Comparison of ENCODE assay signal across 8 cellular contexts in the genomic region with DNA sequence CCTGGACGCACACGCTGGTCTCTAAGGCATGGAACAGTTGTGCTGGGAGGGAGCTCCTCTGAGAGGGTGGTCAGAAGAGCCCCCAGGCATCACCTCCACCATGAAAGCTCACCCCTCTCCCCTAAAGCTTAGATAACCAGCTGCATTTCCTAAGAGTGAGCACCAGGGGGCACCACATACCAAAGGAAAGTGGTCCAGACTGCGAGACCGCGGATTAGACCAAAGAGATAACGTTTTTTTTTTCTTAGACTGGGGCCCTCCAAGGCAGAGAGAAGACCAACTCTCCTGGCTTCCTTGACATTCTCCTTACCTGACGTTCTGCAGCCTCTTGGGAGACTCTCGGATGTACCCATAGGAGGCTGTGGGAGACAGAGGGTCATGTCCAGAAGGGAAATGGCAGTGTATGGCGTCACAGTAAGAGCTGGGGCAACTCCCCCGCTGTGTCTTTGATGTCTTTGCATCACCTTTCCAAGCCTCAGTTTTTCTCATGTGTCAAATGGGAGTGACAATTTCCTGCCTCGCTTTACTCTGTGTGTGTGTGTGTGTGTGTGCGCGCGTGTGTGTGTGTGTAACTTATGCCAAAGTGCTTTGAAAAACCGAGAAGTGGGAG. TPM values are rescaled to one million over a fixed set of nuclear protein-coding genes. Genes with fewer than 3 reads are reported as not detected.
DNase-seq lines count a peak whose midpoint lies in the region; ATAC-seq, FAIRE-seq and TF ChIP-seq lines count a peak whose summit lies in the region.

No MANE protein-coding gene starts in this region.

- WGBS in prostate gland = 30% methylated on average over 15 of the region's 15 CpGs

- H3K36me3 ChIP-seq in prostate gland = no peaks in the 10 kb centered on the region

- H3K27me3 ChIP-seq in prostate gland (replicated peaks; ENCODE audit: insufficient read depth) = no peaks in the 10 kb centered on the region

- ATAC-seq in GM18858 (IDR thresholded peaks at IDR 0.05; ENCODE audit: unreplicated experiment) = no peak

- FAIRE-seq in urothelium cell line (lab: Jason Lieb, UNC) = no peak

- no peak overlapping the region for H3K4me3 ChIP-seq in prostate gland

- peaks cover 7% of the 10 kb centered on the region for H3K4me1 ChIP-seq in prostate gland (replicated peaks)

- no peak overlapping the region for H3K27ac ChIP-seq in prostate gland

- peak; percentile 80 for DNase-seq in DMS53 (lab: John Stamatoyannopoulos, UW)
- DNase-seq in KG1 (lab: John Stamatoyannopoulos, UW) = peak; percentile 14
- DNase-seq in SK-N-DZ (ENCODE audit: low spot score) = peak; percentile 56
- DNase-seq in activated naive CD4-positive, alpha-beta T cell treated with Interleukin-2 at 50 U/mL for 16 hours = peak; percentile 78
- DNase-seq in glomerular visceral epithelial cell (ENCODE audit: extremely low spot score) = peak; percentile 62
- peak; percentile 51 for DNase-seq in prostate gland (ENCODE audit: low spot score)
- DNase-seq in urothelium cell line (ENCODE audit: low spot score) = peak; percentile 73

- TF ChIP-seq CTCF in prostate gland (IDR thresholded peaks at IDR 0.05) = peak; percentile 82 to 91 (median 90)

- intact Hi-C loops in prostate gland (cut with DNase I) = loop anchor here (2.0 kb wide), 1 partner anchor 437 kb away; no protein-coding TSS in a partner anchor

- no peak for TF ChIP-seq POLR2A in prostate gland (IDR thresholded peaks at IDR 0.05)

- H3K9me3 ChIP-seq in prostate gland = no peaks in the 10 kb centered on the region

RNA-seq across cellular contexts. Expression of a gene that starts 12.3 kb away (rescaled TPM):
- polyA plus RNA-seq in SK-N-DZ (2014; cell fraction: cytosol; rRNA removed) = not detected in 2 replicates
- 0.05 TPM in 1 of 2 replicates, not detected in the other for polyA plus RNA-seq in SK-N-DZ (2014; cell fraction: nucleus; rRNA removed)
- 1 to 10 TPM; 6.6 to 9.2 TPM for total RNA-seq in prostate gland

RNA-seq across cellular contexts. Expression of a gene that starts 56.5 kb away (rescaled TPM):
- polyA plus RNA-seq in SK-N-DZ (2014; cell fraction: cytosol; rRNA removed) = not detected in 2 replicates
- polyA plus RNA-seq in SK-N-DZ (2014; cell fraction: nucleus; rRNA removed) = not detected in 2 replicates
- total RNA-seq in prostate gland = 1 to 10 TPM in 1 of 2 donors, under 1 TPM in 1; 0.82 to 1.0 TPM

Comparison
In these comparisons a context has a peak if more than half of its experiments do, and no peak if none do; other contexts are left out.
1. DNase-seq: peak in every context shown above with its lines; median percentile 80 in DMS53; 78 in activated naive CD4-positive, alpha-beta T cell treated with Interleukin-2 at 50 U/mL for 16 hours; 73 in urothelium cell line; 62 in glomerular visceral epithelial cell; 56 in SK-N-DZ; 51 in prostate gland; 14 in KG1.